12 cellular contexts compared by ENCODE assay signal in genomic region chr7:14754631-14755030, GRCh38.
DNase-seq lines count a peak whose midpoint lies in the region; ATAC-seq and TF ChIP-seq lines count a peak whose summit lies in the region.
"Had no signal": no experiment of that assay in that cellular context is flagged by ENCODE, and none has a peak within 500 bp of the region (broad histone marks: within the 10 kb centered on the region; RNA-seq: fewer than 3 reads in every experiment).

No MANE protein-coding gene starts in this region.

- H3K4me1 ChIP-seq in fibroblast of lung (ENCODE audit: control insufficient read depth, extremely low read depth, insufficient read depth, low read length) (no peaks in the 10 kb centered on the region), smooth muscle cell (ENCODE audit: low read depth) (no peaks in the 10 kb centered on the region)

- ATAC-seq in GM18520 (IDR thresholded peaks at IDR 0.05; ENCODE audit: unreplicated experiment): no peak
- ATAC-seq: activated CD4-positive, alpha-beta T cell treated with anti-CD3 and anti-CD28 coated beads for 36 hours had no signal

- WGBS in smooth muscle cell (ENCODE audit: low lambda C conversion rate): 17% methylated on average over 1 of the region's 1 CpG

- H3K4me2 ChIP-seq in fibroblast of lung (ENCODE audit: extremely low read depth, insufficient read depth, low read length) (no peak overlapping the region), smooth muscle cell (peak overlapping the region; percentile 15)

- no peaks in the 10 kb centered on the region for H3K9me3 ChIP-seq in fibroblast of lung (ENCODE audit: control insufficient read depth, insufficient read depth, low read depth, low read length)
- no peaks in the 10 kb centered on the region for H3K9me3 ChIP-seq in smooth muscle cell (replicated peaks; ENCODE audit: low read depth)

- no peaks in the 10 kb centered on the region for H3F3A ChIP-seq in smooth muscle cell (ENCODE audit: low read depth)

- H4K20me1 ChIP-seq in fibroblast of lung (ENCODE audit: control insufficient read depth, extremely low read depth, insufficient read depth, low read length): no peaks in the 10 kb centered on the region
- H4K20me1 ChIP-seq in smooth muscle cell (ENCODE audit: low read depth): no peaks in the 10 kb centered on the region

- no peaks in the 10 kb centered on the region for H3K27me3 ChIP-seq in fibroblast of lung (ENCODE audit: control insufficient read depth, insufficient read depth, low read length)
- H3K27me3 ChIP-seq in smooth muscle cell (ENCODE audit: low read depth): no peaks in the 10 kb centered on the region

- H3K36me3 ChIP-seq in fibroblast of lung (ENCODE audit: control insufficient read depth, insufficient read depth, low read length): no peaks in the 10 kb centered on the region
- no peaks in the 10 kb centered on the region for H3K36me3 ChIP-seq in smooth muscle cell (ENCODE audit: low read depth)

- no peaks in the 10 kb centered on the region for H3K79me2 ChIP-seq in fibroblast of lung (ENCODE audit: control insufficient read depth, insufficient read depth, low read length)
- no peaks in the 10 kb centered on the region for H3K79me2 ChIP-seq in smooth muscle cell (ENCODE audit: low read depth)

- H3K9ac ChIP-seq in fibroblast of lung (ENCODE audit: insufficient read depth, low read length) (no peak overlapping the region), smooth muscle cell (ENCODE audit: low read depth) (no peak overlapping the region)

- TF ChIP-seq CTCF in fibroblast of lung (conservative IDR thresholded peaks at IDR 0.05 in 1 of 2, IDR thresholded peaks at IDR 0.05 in 1 of 2; ENCODE audit: low read depth in 1 of 2, low read length in 2 of 2) (no peak), smooth muscle cell (IDR thresholded peaks at IDR 0.05; ENCODE audit: borderline replicate concordance, insufficient read depth, poor library complexity, severe bottlenecking) (no peak)

- H2AFZ ChIP-seq in fibroblast of lung (ENCODE audit: low read length): no peak overlapping the region
- H2AFZ ChIP-seq in smooth muscle cell (ENCODE audit: low read depth): peak overlapping the region; percentile 59

- DNase-seq in NCI-H2107 treated with DMSO at 0.1 percent for 48 hours (lab: John Stamatoyannopoulos, UW; ENCODE audit: unreplicated experiment): peak; percentile 28
- no peak for DNase-seq in NCI-H2107 (lab: John Stamatoyannopoulos, UW)
- peak; percentile 90 for DNase-seq in NCI-H69 (lab: John Stamatoyannopoulos, UW)
- peak; percentile 67 to 76 for DNase-seq in fibroblast of lung (ENCODE audit: low read depth in 2 of 2)
- DNase-seq in smooth muscle cell (lab: John Stamatoyannopoulos, UW; ENCODE audit: unreplicated experiment): no peak
- no peak for DNase-seq in amygdala (lab: John Stamatoyannopoulos, UW)
- DNase-seq in inferior parietal cortex (ENCODE audit: extremely low spot score): no peak
- DNase-seq: activated CD4-positive, alpha-beta T cell treated with anti-CD3 and anti-CD28 coated beads for 36 hours; activated effector memory CD4-positive, alpha-beta T cell treated with anti-CD3 and anti-CD28 coated beads, Interleukin-2, amount 50 U/mL, for 16 hours; NCI-H524; posterior cingulate gyrus had no signal

- H3K27ac ChIP-seq in fibroblast of lung (ENCODE audit: insufficient read depth, low read length) (no peak overlapping the region), smooth muscle cell (ENCODE audit: low read depth) (no peak overlapping the region)

- H3K4me3 ChIP-seq in fibroblast of lung (replicated peaks in 1 of 4; ENCODE audit: control extremely low read depth in 1 of 4, insufficient read depth in 1 of 4, low read depth in 3 of 4, low read length in 4 of 4): no peak overlapping the region
- no peak overlapping the region for H3K4me3 ChIP-seq in smooth muscle cell

Comparison
In these comparisons a context has a peak if more than half of its experiments do, and no peak if none do; other contexts are left out.
1. DNase-seq: peak in NCI-H2107 treated with DMSO at 0.1 percent for 48 hours (single experiment), NCI-H69 (single experiment) and fibroblast of lung (2 of 2); none in NCI-H2107 (single experiment), smooth muscle cell (single experiment), amygdala (0 of 56) and inferior parietal cortex (single experiment).